Comparison of ENCODE assay signal across 2 cellular contexts in genomic region chr2:85550476-85550875, GRCh38.
TF ChIP-seq lines count a peak whose summit lies in the region.

No MANE protein-coding gene starts in this region.

TF ChIP-seq in SK-N-SH, 30 proteins besides CTCF, POLR2A, EP300 and RAD21 (continued from another document):
- TF ChIP-seq GATA2 (CRISPR knock-in tag; IDR thresholded peaks at IDR 0.05) (no peak), POLR2AphosphoS5 (IDR thresholded peaks at IDR 0.05; ENCODE audit: low read depth, low read length) (no peak), RFX5 (IDR thresholded peaks at IDR 0.05; ENCODE audit: low read length) (no peak), FOSL2 (IDR thresholded peaks at IDR 0.05; ENCODE audit: borderline replicate concordance, low read depth) (no peak), TCF12 (IDR thresholded peaks at IDR 0.05) (no peak), RCOR1 (IDR thresholded peaks at IDR 0.05; ENCODE audit: low read length) (no peak), TAF1 (IDR thresholded peaks at IDR 0.05; ENCODE audit: borderline replicate concordance, low read depth, low read length) (no peak), FOXM1 (IDR thresholded peaks at IDR 0.05; ENCODE audit: low read depth) (no peak), FOXJ3 (CRISPR knock-in tag; IDR thresholded peaks at IDR 0.05) (no peak), YY1 (IDR thresholded peaks at IDR 0.05; ENCODE audit: low read depth) (no peak), NRF1 (IDR thresholded peaks at IDR 0.05; ENCODE audit: low read depth, low read length) (no peak)
TF ChIP-seq in SK-N-SH: peak in this region for 0.

TF ChIP-seq in SK-N-SH treated with all-trans-retinoic acid at 6 μM for 48 hours, 23 proteins besides CTCF, POLR2A, EP300 and RAD21 (continued from another document):
- TF ChIP-seq CREB5 (CRISPR knock-in tag; IDR thresholded peaks at IDR 0.05; ENCODE audit: low read depth), result no peak
- no peak for TF ChIP-seq SNAI2 (CRISPR knock-in tag; IDR thresholded peaks at IDR 0.05)
- TF ChIP-seq ZFP30 (CRISPR knock-in tag; IDR thresholded peaks at IDR 0.05), result no peak
- no peak for TF ChIP-seq ZFP3 (CRISPR knock-in tag; IDR thresholded peaks at IDR 0.05)
- no peak for TF ChIP-seq POU6F1 (CRISPR knock-in tag; IDR thresholded peaks at IDR 0.05; ENCODE audit: borderline replicate concordance, low read depth)
- TF ChIP-seq TCF4 (CRISPR knock-in tag; IDR thresholded peaks at IDR 0.05; ENCODE audit: borderline replicate concordance), result no peak
- TF ChIP-seq ARNTL (CRISPR knock-in tag; IDR thresholded peaks at IDR 0.05; ENCODE audit: borderline replicate concordance, low read depth), result no peak
- no peak for TF ChIP-seq TOX (CRISPR knock-in tag; IDR thresholded peaks at IDR 0.05; ENCODE audit: borderline replicate concordance)
- no peak for TF ChIP-seq TSHZ2 (CRISPR knock-in tag; IDR thresholded peaks at IDR 0.05)
- TF ChIP-seq PPARA (CRISPR knock-in tag; IDR thresholded peaks at IDR 0.05; ENCODE audit: borderline replicate concordance), result no peak
- no peak for TF ChIP-seq PATZ1 (CRISPR knock-in tag; IDR thresholded peaks at IDR 0.05; ENCODE audit: borderline replicate concordance)
TF ChIP-seq in SK-N-SH treated with all-trans-retinoic acid at 6 μM for 48 hours: peak in this region for 0.
